ENCODE assay signal across 21 cellular contexts in the genomic region with DNA sequence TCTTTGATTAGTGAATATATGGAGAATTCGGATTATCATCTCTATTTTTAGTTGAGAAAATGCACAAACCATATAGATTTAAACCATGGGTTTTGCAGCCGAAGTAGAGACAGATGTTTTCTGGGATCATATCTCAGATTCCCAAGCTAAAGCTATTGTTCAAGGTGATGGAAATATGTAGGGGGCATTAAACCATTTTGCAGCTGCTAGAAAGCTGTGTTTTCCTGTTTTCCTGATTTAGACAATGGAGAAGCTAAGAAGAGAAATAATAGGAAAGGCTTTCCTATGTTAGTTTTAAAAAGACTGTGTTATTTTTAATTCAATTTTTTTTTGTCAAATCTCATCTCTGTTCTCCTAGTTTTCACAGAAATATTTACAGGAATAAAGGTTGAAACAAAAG. TPM values are rescaled to one million over a fixed set of nuclear protein-coding genes. Genes with fewer than 3 reads are reported as not detected.
"Had no signal": no experiment of that assay in that cellular context is flagged by ENCODE, and none has a peak within 500 bp of the region (broad histone marks: within the 10 kb centered on the region; RNA-seq: fewer than 3 reads in every experiment).

No MANE protein-coding gene starts in this region.

- H3K27me3 ChIP-seq: SJCRH30 had no signal

- ATAC-seq: HepG2, SK-N-SH treated with all-trans-retinoic acid at 6 μM for 48 hours had no signal

- DNase-seq: IMR-90, Kasumi-1, KG1, NCI-H1048, NCI-H1105, NCI-H1436 treated with DMSO at 0.1 percent for 48 hours, NCI-H1694, NCI-H187 treated with DMSO at 0.1 percent for 48 hours, NCI-H2029 treated with DMSO at 0.1 percent for 48 hours, NCI-H2227 treated with DMSO at 0.1 percent for 48 hours, NCI-H524, NCI-H82, RPMI8226, SHP77 had no signal

- H3K9me3 ChIP-seq: SJCRH30 had no signal

- H3K4me3 ChIP-seq: SJCRH30 had no signal

- H3K36me3 ChIP-seq: SJCRH30 had no signal

- H3K27ac ChIP-seq: SJCRH30 had no signal

- FAIRE-seq: HepG2, RCC 7860 had no signal

RNA-seq across cellular contexts. Expression of a gene that starts 6.2 kb away (rescaled TPM):
- total RNA-seq: HepG2, MCF 10A, NCI-H460, SJCRH30 had no signal
- polyA plus RNA-seq: HepG2 had no signal

RNA-seq across cellular contexts. Expression of a gene that starts 30.5 kb away (rescaled TPM):
- total RNA-seq: HepG2, HT1080, IMR-90, SJCRH30 had no signal

RNA-seq across cellular contexts. Expression of a gene that starts 44.8 kb away (rescaled TPM):
- total RNA-seq: HepG2, HT1080, IMR-90, MCF 10A, NCI-H460, SJCRH30 had no signal
- polyA plus RNA-seq: HepG2, IMR-90 had no signal
